ENCODE assay signal across 8 cellular contexts in genomic region chr11:112016088-112016764, GRCh38. TPM values are rescaled to one million over a fixed set of nuclear protein-coding genes. Genes with fewer than 3 reads are reported as not detected.
DNase-seq lines count a peak whose midpoint lies in the region; ATAC-seq, FAIRE-seq and TF ChIP-seq lines count a peak whose summit lies in the region.

No MANE protein-coding gene starts in this region.

- H3K9me2 ChIP-seq in PC-3 (replicated peaks; ENCODE audit: low read length) = no peaks in the 10 kb centered on the region

- FAIRE-seq in HTR-8/SVneo (lab: Jason Lieb, UNC) = peak; percentile 94

- H3K36me3 ChIP-seq in heart left ventricle (peaks cover 0 to 45% (median 7%) of the 10 kb centered on the region in 9 donors), PC-3 (ENCODE audit: low read depth, low read length) (no peaks in the 10 kb centered on the region)

- peaks cover 0 to 40% (median 20%) of the 10 kb centered on the region in 12 donors for H3K4me1 ChIP-seq in heart left ventricle
- peaks cover 25% of the 10 kb centered on the region for H3K4me1 ChIP-seq in PC-3 (ENCODE audit: insufficient read depth, low read length)

- peak; percentile 88 for ATAC-seq in GM21528 (IDR thresholded peaks at IDR 0.05; ENCODE audit: low FRiP score, unreplicated experiment)
- ATAC-seq in heart left ventricle = peak; percentile 67 to 74 (median 70)
- ATAC-seq in PC-3 = no peak

- H3K27me3 ChIP-seq in heart left ventricle = no peaks in the 10 kb centered on the region
- H3K27me3 ChIP-seq in PC-3 (ENCODE audit: low read length) = no peaks in the 10 kb centered on the region

- intact Hi-C loops in heart left ventricle (cut with DNase I) (no loop called here), PC-3 (cut with micrococcal nuclease) (no loop called here)

- H3K9ac ChIP-seq in PC-3 (ENCODE audit: low read length) = no peak overlapping the region

- CTCF ChIA-PET in PC-3 (lab: Charles Lee) = no interaction called here

- TF ChIP-seq POLR2A in heart left ventricle (IDR thresholded peaks at IDR 0.05) = no peak

- H3K4me2 ChIP-seq in PC-3 (ENCODE audit: low read length) = no peak overlapping the region

- H3K4me3 ChIP-seq in heart left ventricle (no peak overlapping the region), PC-3 (ENCODE audit: low read length) (no peak overlapping the region)

- no TSS peak for BruUV-seq in PC-3 (replicated peaks; lab: Mats Ljungman, UMichigan)

- no peaks in the 10 kb centered on the region for H4K20me1 ChIP-seq in PC-3 (ENCODE audit: low read length)

- POLR2A ChIA-PET in PC-3 (lab: Charles Lee; ENCODE audit: unreplicated experiment) = interaction anchor here (0.6 kb wide), 1 partner anchor 28 kb away, joined by 4 read pairs; no protein-coding TSS in a partner anchor

- WGBS in heart left ventricle, 4 donors = 66 to 75% (median 67%) methylated on average over 13 of the region's 13 CpGs

- no peak for TF ChIP-seq CTCF in GM10266 (IDR thresholded peaks at IDR 0.05; ENCODE audit: control insufficient read depth, insufficient read depth, low read depth, missing control alignments)
- TF ChIP-seq CTCF in heart left ventricle (IDR thresholded peaks at IDR 0.05) = no peak
- TF ChIP-seq CTCF in PC-3 (conservative IDR thresholded peaks at IDR 0.05; ENCODE audit: low read depth, low read length) = no peak

- in situ Hi-C loops in KBM-7 (cut with MboI; ENCODE audit: low pct_unique_long_range_greater_than_20kb, low sequenced_read_pairs) = no loop called here

- H3K27ac ChIP-seq in heart left ventricle = peak overlapping the region; percentile 22 to 72 (median 56)
- no peak overlapping the region for H3K27ac ChIP-seq in PC-3 (ENCODE audit: low read length)

- no peaks in the 10 kb centered on the region for H3K79me2 ChIP-seq in PC-3 (ENCODE audit: low read length)

- H3K9me3 ChIP-seq in heart left ventricle (peaks cover 0 to 3% (median 0%) of the 10 kb centered on the region in 12 donors), PC-3 (ENCODE audit: low read length) (no peaks in the 10 kb centered on the region)

- peak; percentile 45 for DNase-seq in GM10266 (ENCODE audit: extremely low spot score)
- DNase-seq in HTR-8/SVneo (ENCODE audit: insufficient read length, low spot score) = no peak
- no peak for DNase-seq in heart left ventricle
- DNase-seq in SW480 (ENCODE audit: low spot score) = no peak
- no peak for DNase-seq in DMS53 treated with DMSO at 0.1 percent for 48 hours (lab: John Stamatoyannopoulos, UW; ENCODE audit: unreplicated experiment)
- DNase-seq in PC-3 = no peak
- no peak for DNase-seq in KBM-7

- peaks cover 7% of the 10 kb centered on the region for H3F3A ChIP-seq in PC-3 (ENCODE audit: low read length, unreplicated experiment)

- no peak overlapping the region for H2AFZ ChIP-seq in PC-3 (ENCODE audit: low read length)

RNA-seq across cellular contexts. Expression of gene DLAT, which starts 9.0 kb away (rescaled TPM):
- total RNA-seq in heart left ventricle (100 to 1,000 TPM; 110 to 179 (median 160) TPM), PC-3 (2014; rRNA removed) (78.9 and 102 TPM in 2 replicates)
- polyA plus RNA-seq in heart left ventricle = 10 to 100 TPM; 48.7 to 98.3 TPM

RNA-seq across cellular contexts. Expression of gene PIH1D2, which starts 57.6 kb away (rescaled TPM):
- total RNA-seq in heart left ventricle (1 to 10 TPM; 1.4 to 6.9 (median 2.1) TPM), PC-3 (2014; rRNA removed) (0.75 and 1.7 TPM in 2 replicates)
- 1 to 10 TPM; 1.4 to 2.4 TPM for polyA plus RNA-seq in heart left ventricle

RNA-seq across cellular contexts. Expression of gene NKAPD1, which starts 57.9 kb away (rescaled TPM):
- 10 to 100 TPM in 3 of 9 donors, 1 to 10 TPM in 6; 5.1 to 12.5 (median 7.6) TPM for total RNA-seq in heart left ventricle
- 10 to 100 TPM in 1 of 2 donors, 1 to 10 TPM in 1; 4.2 to 10.9 TPM for polyA plus RNA-seq in heart left ventricle
- 19.4 and 34.3 TPM in 2 replicates for total RNA-seq in PC-3 (2014; rRNA removed)
